28 cellular contexts compared by ENCODE assay signal in the genomic region with DNA sequence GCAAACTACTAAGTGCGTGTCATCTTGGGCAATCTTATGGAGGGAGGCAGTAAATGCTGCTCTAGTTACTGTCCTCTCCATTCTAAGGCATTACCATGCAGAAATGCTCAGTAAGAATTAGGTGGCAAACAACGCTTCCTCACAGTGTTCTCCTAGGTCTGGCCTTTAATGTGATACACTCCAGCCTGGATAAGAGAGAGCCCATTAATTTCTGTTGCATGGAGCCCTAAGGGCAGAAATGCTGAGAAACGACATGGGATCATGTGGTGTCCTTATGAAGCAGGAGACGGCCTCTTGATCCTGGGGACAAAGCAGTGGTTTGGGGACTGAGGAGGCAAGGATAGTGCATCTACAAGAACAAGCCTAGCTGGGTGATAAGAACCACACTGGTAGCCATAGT.
"Had no signal": no experiment of that assay in that cellular context is flagged by ENCODE, and none has a peak within 500 bp of the region (broad histone marks: within the 10 kb centered on the region; RNA-seq: fewer than 3 reads in every experiment).

No MANE protein-coding gene starts in this region.

- H3K9me3 ChIP-seq: lower lobe of right lung, neutrophil, stomach, testis, thyroid gland, transverse colon, upper lobe of left lung, vagina had no signal

- DNase-seq: islet precursor cell; lower lobe of right lung; mammary epithelial cell; mesenchymal stem cell; naive B cell; natural killer cell; nephron progenitor cell; occipital lobe; retina; right cardiac atrium; stimulated activated CD4-positive, alpha-beta T cell treated with anti-CD3 and anti-CD28 coated beads, Interleukin-12 subunit alpha, Interleukin-12 subunit beta, amount 100 ng/mL, for 4 hours; stimulated activated CD4-positive, alpha-beta T cell treated with anti-CD3 and anti-CD28 coated beads, Interleukin-15, amount 100 ng/mL, for 24 hours; stimulated activated CD4-positive, alpha-beta T cell treated with anti-CD3 and anti-CD28 coated beads, Interleukin-2, amount 100 ng/mL, for 24 hours; stimulated activated CD4-positive, alpha-beta T cell treated with anti-CD3 and anti-CD28 coated beads, Interleukin-4, amount 100 ng/mL, for 1 hour; stimulated activated naive B cell treated with anti-CD40 and anti-IgM and Interleukin-4, amounts not matched to agents 10 μg/mL and 1 μg/mL and 100 μg/mL, for 72 hours; stimulated activated naive CD8-positive, alpha-beta T cell treated with anti-CD3 and anti-CD28 coated beads, Interleukin-15, Interleukin-2, amounts not matched to agents 100 U/mL and 50 U/mL, for 24 hours; stomach; testis; thyroid gland; transverse colon; upper lobe of left lung had no signal

- H3K36me3 ChIP-seq: thyroid gland had no signal

- H3K4me3 ChIP-seq: hepatocyte, lower lobe of right lung, neural progenitor cell, skin epidermis, stomach, testis, thyroid gland, transverse colon, upper lobe of left lung, vagina had no signal

- H3K4me1 ChIP-seq: lower lobe of right lung, neural progenitor cell, parathyroid adenoma, testis, thyroid gland, vagina had no signal

- ATAC-seq: lower lobe of right lung; natural killer cell; right cardiac atrium; sciatic nerve; stimulated activated naive B cell treated with anti-CD40 and anti-IgM and Interleukin-4, amounts not matched to agents 10 μg/mL and 1 μg/mL and 100 μg/mL, for 72 hours; stimulated activated naive CD8-positive, alpha-beta T cell treated with anti-CD3 and anti-CD28 coated beads, Interleukin-15, Interleukin-2, amounts not matched to agents 100 U/mL and 50 U/mL, for 24 hours had no signal

- H3K27ac ChIP-seq: hepatocyte, lower lobe of right lung, neural progenitor cell, neutrophil, parathyroid adenoma, skin epidermis, stomach, testis, thyroid gland, transverse colon, upper lobe of left lung, vagina had no signal
